1 cellular context compared by ENCODE assay signal in the genomic region with DNA sequence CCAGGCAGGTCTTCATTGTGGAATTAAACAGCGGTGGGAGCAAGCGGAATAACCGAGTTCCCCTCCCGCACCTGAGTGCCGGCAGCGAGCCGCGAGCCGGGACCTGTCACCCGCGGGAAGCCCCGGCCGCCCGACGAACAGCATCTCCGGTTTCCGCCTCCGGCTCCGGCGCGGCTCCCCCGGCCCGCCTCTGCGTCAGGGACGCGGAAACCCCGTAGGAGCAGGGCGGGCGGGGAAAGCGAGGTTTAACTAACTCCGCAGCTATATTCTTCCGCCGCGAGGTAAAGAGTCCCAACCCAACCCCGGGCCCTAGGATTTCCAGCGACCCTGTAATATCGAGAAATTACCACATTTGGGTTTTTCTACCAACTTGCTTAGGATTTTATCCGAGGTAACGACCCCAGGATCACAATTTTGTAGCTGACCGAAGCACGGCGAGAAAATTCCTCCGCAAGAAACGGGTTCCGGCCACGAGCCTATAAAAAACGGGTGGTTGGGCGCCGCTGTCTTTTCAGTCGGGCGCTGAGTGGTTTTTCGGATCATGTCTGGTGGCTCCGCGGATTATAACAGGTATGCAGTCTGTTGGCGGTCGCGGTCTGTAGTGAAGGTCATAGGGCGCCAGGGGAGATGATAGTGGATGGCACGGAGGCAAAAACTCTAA.
TF ChIP-seq lines count a peak whose summit lies in the region.

A gene (plus strand): TSS at position 508 of the 661 bp plus-strand sequence. CDS start 34 bp downstream, at position 542.

TF ChIP-seq in HEK293, 187 proteins besides CTCF, POLR2A, EP300 and RAD21 (continued from another document):
- TF ChIP-seq, protein P1, sequence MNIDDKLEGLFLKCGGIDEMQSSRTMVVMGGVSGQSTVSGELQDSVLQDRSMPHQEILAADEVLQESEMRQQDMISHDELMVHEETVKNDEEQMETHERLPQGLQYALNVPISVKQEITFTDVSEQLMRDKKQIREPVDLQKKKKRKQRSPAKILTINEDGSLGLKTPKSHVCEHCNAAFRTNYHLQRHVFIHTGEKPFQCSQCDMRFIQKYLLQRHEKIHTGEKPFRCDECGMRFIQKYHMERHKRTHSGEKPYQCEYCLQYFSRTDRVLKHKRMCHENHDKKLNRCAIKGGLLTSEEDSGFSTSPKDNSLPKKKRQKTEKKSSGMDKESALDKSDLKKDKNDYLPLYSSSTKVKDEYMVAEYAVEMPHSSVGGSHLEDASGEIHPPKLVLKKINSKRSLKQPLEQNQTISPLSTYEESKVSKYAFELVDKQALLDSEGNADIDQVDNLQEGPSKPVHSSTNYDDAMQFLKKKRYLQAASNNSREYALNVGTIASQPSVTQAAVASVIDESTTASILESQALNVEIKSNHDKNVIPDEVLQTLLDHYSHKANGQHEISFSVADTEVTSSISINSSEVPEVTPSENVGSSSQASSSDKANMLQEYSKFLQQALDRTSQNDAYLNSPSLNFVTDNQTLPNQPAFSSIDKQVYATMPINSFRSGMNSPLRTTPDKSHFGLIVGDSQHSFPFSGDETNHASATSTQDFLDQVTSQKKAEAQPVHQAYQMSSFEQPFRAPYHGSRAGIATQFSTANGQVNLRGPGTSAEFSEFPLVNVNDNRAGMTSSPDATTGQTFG (tag by site-specific recombination; IDR thresholded peaks at IDR 0.05; ENCODE audit: borderline replicate concordance), result 0 out of 2 replicates have a peak, but pooled peaks have one; percentile 55
- TF ChIP-seq ZNF23 (tag by site-specific recombination; IDR thresholded peaks at IDR 0.05; ENCODE audit: borderline replicate concordance) (no peak), ZNF433 (tag by site-specific recombination; IDR thresholded peaks at IDR 0.05; ENCODE audit: low read depth) (no peak), ZSCAN30 (tag by site-specific recombination; IDR thresholded peaks at IDR 0.05) (0 out of 2 replicates have a peak, but pooled peaks have one; percentile 39), ZNF624 (tag by site-specific recombination; IDR thresholded peaks at IDR 0.05) (no peak), ZIC2 (tag by site-specific recombination; IDR thresholded peaks at IDR 0.05) (no peak), ZNF274 (IDR thresholded peaks at IDR 0.05; ENCODE audit: low read length) (no peak), ZNF274 (tag by site-specific recombination; IDR thresholded peaks at IDR 0.05; ENCODE audit: borderline replicate concordance) (no peak), ZNF132 (tag by site-specific recombination; IDR thresholded peaks at IDR 0.05; ENCODE audit: borderline replicate concordance) (no peak), ZNF571 (tag by site-specific recombination; IDR thresholded peaks at IDR 0.05) (no peak), ZNF248 (tag by site-specific recombination; IDR thresholded peaks at IDR 0.05) (no peak), KLF10 (tag by site-specific recombination; IDR thresholded peaks at IDR 0.05) (peak; percentile 48; the same call in 1 of the 2 replicates), ZNF24 (tag by site-specific recombination; IDR thresholded peaks at IDR 0.05) (peak; percentile 62; the same call in 1 of the 2 replicates), ZNF600 (tag by site-specific recombination; IDR thresholded peaks at IDR 0.05) (peak; percentile 40), ZNF677 (tag by site-specific recombination; IDR thresholded peaks at IDR 0.05) (no peak)
- TF ChIP-seq, protein P2, sequence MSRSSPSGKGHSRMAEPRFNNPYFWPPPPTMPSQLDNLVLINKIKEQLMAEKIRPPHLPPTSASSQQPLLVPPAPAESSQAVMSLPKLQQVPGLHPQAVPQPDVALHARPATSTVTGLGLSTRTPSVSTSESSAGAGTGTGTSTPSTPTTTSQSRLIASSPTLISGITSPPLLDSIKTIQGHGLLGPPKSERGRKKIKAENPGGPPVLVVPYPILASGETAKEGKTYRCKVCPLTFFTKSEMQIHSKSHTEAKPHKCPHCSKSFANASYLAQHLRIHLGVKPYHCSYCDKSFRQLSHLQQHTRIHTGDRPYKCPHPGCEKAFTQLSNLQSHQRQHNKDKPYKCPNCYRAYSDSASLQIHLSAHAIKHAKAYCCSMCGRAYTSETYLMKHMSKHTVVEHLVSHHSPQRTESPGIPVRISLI (tag by site-specific recombination; IDR thresholded peaks at IDR 0.05), result 0 out of 2 replicates have a peak, but pooled peaks have one; percentile 8
- TF ChIP-seq, protein P3, sequence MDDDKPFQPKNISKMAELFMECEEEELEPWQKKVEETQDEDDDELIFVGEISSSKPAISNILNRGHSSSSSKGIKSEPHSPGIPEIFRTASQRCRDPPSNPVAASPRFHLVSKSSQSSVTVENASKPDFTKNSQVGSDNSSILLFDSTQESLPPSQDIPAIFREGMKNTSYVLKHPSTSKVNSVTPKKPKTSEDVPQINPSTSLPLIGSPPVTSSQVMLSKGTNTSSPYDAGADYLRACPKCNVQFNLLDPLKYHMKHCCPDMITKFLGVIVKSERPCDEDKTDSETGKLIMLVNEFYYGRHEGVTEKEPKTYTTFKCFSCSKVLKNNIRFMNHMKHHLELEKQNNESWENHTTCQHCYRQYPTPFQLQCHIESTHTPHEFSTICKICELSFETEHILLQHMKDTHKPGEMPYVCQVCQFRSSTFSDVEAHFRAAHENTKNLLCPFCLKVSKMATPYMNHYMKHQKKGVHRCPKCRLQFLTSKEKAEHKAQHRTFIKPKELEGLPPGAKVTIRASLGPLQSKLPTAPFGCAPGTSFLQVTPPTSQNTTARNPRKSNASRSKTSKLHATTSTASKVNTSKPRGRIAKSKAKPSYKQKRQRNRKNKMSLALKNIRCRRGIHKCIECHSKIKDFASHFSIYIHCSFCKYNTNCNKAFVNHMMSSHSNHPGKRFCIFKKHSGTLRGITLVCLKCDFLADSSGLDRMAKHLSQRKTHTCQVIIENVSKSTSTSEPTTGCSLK (tag by site-specific recombination; IDR thresholded peaks at IDR 0.05), result no peak
